ENCODE assay signal across 10 cellular contexts in genomic region chr1:6496890-6497214, GRCh38. TPM values are rescaled to one million over a fixed set of nuclear protein-coding genes. Genes with fewer than 3 reads are reported as not detected.
DNase-seq lines count a peak whose midpoint lies in the region; ATAC-seq and TF ChIP-seq lines count a peak whose summit lies in the region.
"Had no signal": no experiment of that assay in that cellular context is flagged by ENCODE, and none has a peak within 500 bp of the region (broad histone marks: within the 10 kb centered on the region; RNA-seq: fewer than 3 reads in every experiment).

No MANE protein-coding gene starts in this region.

- DNase-seq in stimulated activated naive CD8-positive, alpha-beta T cell treated with anti-CD3 and anti-CD28 coated beads, Interleukin-15, amount 100 ng/mL, for 72 hours, result no peak
- DNase-seq in stimulated activated naive CD8-positive, alpha-beta T cell treated with anti-CD3 and anti-CD28 coated beads, Interleukin-15, Interleukin-2, amounts not matched to agents 100 U/mL and 50 U/mL, for 24 hours, result no peak
- no peak for DNase-seq in colonic mucosa
- DNase-seq in aorta, result no peak
- DNase-seq in SHP77 (lab: John Stamatoyannopoulos, UW), result no peak
- DNase-seq in SW 1271 (lab: John Stamatoyannopoulos, UW), result no peak
- DNase-seq in NOMO-1 (lab: John Stamatoyannopoulos, UW; ENCODE audit: unreplicated experiment in 2 of 2), result no peak
- DNase-seq: NCI-H187 had no signal

- H3K27me3 ChIP-seq in colonic mucosa (peaks cover 12% of the 10 kb centered on the region), muscle layer of duodenum (ENCODE audit: low read depth, low read length) (peaks cover 6% of the 10 kb centered on the region), aorta (ENCODE audit: control insufficient read depth in 1 of 2, insufficient read depth in 2 of 2, low read length in 1 of 2) (no peaks in the 10 kb centered on the region)

- no peaks in the 10 kb centered on the region for H3K9me3 Mint-ChIP-seq in stimulated activated naive CD8-positive, alpha-beta T cell treated with anti-CD3 and anti-CD28 coated beads, Interleukin-15, amount 100 ng/mL, for 72 hours

- H3K36me3 ChIP-seq in colonic mucosa, result no peaks in the 10 kb centered on the region
- H3K36me3 ChIP-seq in muscle layer of duodenum (ENCODE audit: control insufficient read depth in 1 of 2, insufficient read depth in 2 of 2, low read length in 2 of 2), result no peaks in the 10 kb centered on the region
- H3K36me3 ChIP-seq in aorta (ENCODE audit: control insufficient read depth in 1 of 2, insufficient read depth in 2 of 2, low read length in 1 of 2), result no peaks in the 10 kb centered on the region

- TF ChIP-seq CTCF in colonic mucosa (IDR thresholded peaks at IDR 0.05), result no peak

- H3K4me3 ChIP-seq in colonic mucosa (peak overlapping the region; percentile 31), muscle layer of duodenum (ENCODE audit: low read depth in 1 of 2, low read length in 2 of 2) (peak overlapping the region; percentile 37 to 59), aorta (ENCODE audit: low read length in 2 of 2) (peak overlapping the region; percentile 39 to 73)

- 1 to 2% methylated on average over 17 to 21 of the region's 21 CpGs for WGBS in aorta, 2 donors

- peaks cover 34% of the 10 kb centered on the region for H3K4me1 Mint-ChIP-seq in stimulated activated naive CD8-positive, alpha-beta T cell treated with anti-CD3 and anti-CD28 coated beads, Interleukin-15, amount 100 ng/mL, for 72 hours

- H3K9me3 ChIP-seq in colonic mucosa, result no peaks in the 10 kb centered on the region
- H3K9me3 ChIP-seq in muscle layer of duodenum (ENCODE audit: control insufficient read depth in 1 of 2, low read length in 2 of 2), result no peaks in the 10 kb centered on the region
- no peaks in the 10 kb centered on the region for H3K9me3 ChIP-seq in aorta (ENCODE audit: control insufficient read depth, low read length)

- peaks cover 55% of the 10 kb centered on the region for H3K27me3 Mint-ChIP-seq in stimulated activated naive CD8-positive, alpha-beta T cell treated with anti-CD3 and anti-CD28 coated beads, Interleukin-15, amount 100 ng/mL, for 72 hours

- intact Hi-C loops in colonic mucosa (cut with DNase I) (no loop called here), aorta (cut with DNase I) (no loop called here)

- H3K4me1 ChIP-seq in colonic mucosa (no peaks in the 10 kb centered on the region), muscle layer of duodenum (ENCODE audit: control insufficient read depth in 1 of 2, insufficient read depth in 2 of 2, low read length in 2 of 2) (peaks cover 0 to 17% of the 10 kb centered on the region in 2 donors), aorta (ENCODE audit: control insufficient read depth in 1 of 2, insufficient read depth in 2 of 2, low read length in 2 of 2) (peaks cover 0 to 6% of the 10 kb centered on the region in 2 donors)

- no peak overlapping the region for H3K27ac Mint-ChIP-seq in stimulated activated naive CD8-positive, alpha-beta T cell treated with anti-CD3 and anti-CD28 coated beads, Interleukin-15, amount 100 ng/mL, for 72 hours

- no peak overlapping the region for H3K9ac ChIP-seq in colonic mucosa (ENCODE audit: low read depth in 2 of 2, low read length in 2 of 2)

- H3K27ac ChIP-seq in colonic mucosa (no peak overlapping the region), muscle layer of duodenum (ENCODE audit: low read length) (no peak overlapping the region), aorta (ENCODE audit: low read depth in 1 of 2, low read length in 2 of 2) (no peak overlapping the region)

- no peak for ATAC-seq in stimulated activated naive CD8-positive, alpha-beta T cell treated with anti-CD3 and anti-CD28 coated beads, Interleukin-15, amount 100 ng/mL, for 72 hours
- no peak for ATAC-seq in stimulated activated naive CD8-positive, alpha-beta T cell treated with anti-CD3 and anti-CD28 coated beads, Interleukin-15, Interleukin-2, amounts not matched to agents 100 U/mL and 50 U/mL, for 24 hours
- ATAC-seq in aorta (ENCODE audit: low FRiP score), result no peak

- H3K4me3 Mint-ChIP-seq in stimulated activated naive CD8-positive, alpha-beta T cell treated with anti-CD3 and anti-CD28 coated beads, Interleukin-15, amount 100 ng/mL, for 72 hours, result peak overlapping the region; percentile 43 to 68

RNA-seq across cellular contexts. Expression of gene PLEKHG5, which starts 5.4 kb away (rescaled TPM):
- total RNA-seq in colonic mucosa, result 10 to 100 TPM; 13.9 to 19.6 TPM
- total RNA-seq in aorta, result 10 to 100 TPM in 1 of 2 donors, 1 to 10 TPM in 1; 6.6 to 39.3 TPM
- 1 to 10 TPM; 2.6 to 8.0 TPM for polyA plus RNA-seq in aorta

RNA-seq across cellular contexts. Expression of gene TNFRSF25, which starts 30.9 kb away (rescaled TPM):
- total RNA-seq in colonic mucosa, result 10 to 100 TPM; 33.1 to 87.1 TPM
- total RNA-seq in aorta, result 10 to 100 TPM in 1 of 2 donors, 1 to 10 TPM in 1; 6.5 to 34.6 TPM
- polyA plus RNA-seq in aorta, result 10 to 100 TPM in 1 of 2 donors, 1 to 10 TPM in 1; 9.6 to 22.9 TPM

RNA-seq across cellular contexts. Expression of gene NOL9, which starts 57.5 kb away (rescaled TPM):
- total RNA-seq in colonic mucosa (10 to 100 TPM; 14.5 to 27.3 TPM), aorta (10 to 100 TPM; 25.9 to 27.0 TPM)
- polyA plus RNA-seq in aorta, result 1 to 10 TPM; 1.9 to 6.5 TPM

RNA-seq across cellular contexts. Expression of gene TAS1R1, which starts 58.3 kb away (rescaled TPM):
- total RNA-seq in colonic mucosa (not detected), aorta (not detected)
- polyA plus RNA-seq in aorta, result 1 to 10 TPM in 1 of 2 donors, not detected in 1; 1.3 TPM
- total RNA-seq: Daoy had no signal
